In the genomic region with DNA sequence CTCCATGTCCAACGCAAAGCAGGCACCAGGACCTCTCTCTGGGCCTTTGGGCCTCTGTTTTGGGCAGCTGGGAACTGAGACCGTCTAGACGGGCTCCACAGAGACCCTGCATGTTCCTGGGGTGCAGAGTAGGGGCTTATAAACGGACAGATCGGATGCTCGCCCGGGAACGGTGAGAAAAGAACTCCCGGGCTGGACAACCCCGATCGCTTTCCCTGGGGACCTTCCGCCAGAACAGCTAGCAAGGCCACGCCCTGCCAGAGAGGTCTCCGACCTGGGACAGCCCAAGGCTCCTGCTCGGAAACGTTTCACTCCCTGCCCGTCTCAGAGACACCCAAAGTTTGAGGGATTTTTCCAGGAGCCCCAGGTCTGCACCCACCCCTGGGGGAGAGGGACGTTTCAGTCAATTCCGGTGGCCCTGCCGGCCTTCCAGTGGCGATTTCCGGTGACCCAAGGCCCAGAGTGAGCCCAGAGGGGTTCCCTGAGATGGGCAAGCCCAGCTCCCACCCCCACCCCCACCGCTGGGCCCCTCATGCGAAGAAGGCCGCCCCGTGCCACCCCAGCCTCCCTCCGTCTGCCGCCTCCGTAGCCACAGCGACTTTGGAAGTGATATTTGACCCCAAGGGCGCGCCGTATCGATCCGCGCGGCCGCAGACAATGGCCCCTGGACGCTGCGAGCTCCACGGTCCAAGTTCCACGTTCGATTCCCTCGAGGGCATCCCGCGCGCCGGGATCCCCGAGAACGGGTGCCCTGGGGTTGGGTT, we compare ENCODE assay signal across 8 cellular contexts. TPM values are rescaled to one million over a fixed set of nuclear protein-coding genes. Genes with fewer than 3 reads are reported as not detected.
A peak's percentile ranks its signal among the peaks of the same experiment; 100 is the strongest.
DNase-seq lines count a peak whose midpoint lies in the region; ATAC-seq and TF ChIP-seq lines count a peak whose summit lies in the region.

No MANE protein-coding gene starts in this region.

- peaks cover 5% of the 10 kb centered on the region for H3K27me3 Mint-ChIP-seq in HFFc6 (ENCODE audit: insufficient read depth)

- no peak for TF ChIP-seq POLR2A in spleen (IDR thresholded peaks at IDR 0.05)

- intact Hi-C loops in spleen (cut with DNase I; ENCODE audit: low total_unique reads), result no loop called here

- H3K27me3 ChIP-seq in spleen (replicated peaks in 1 of 7), result peaks cover 0 to 18% (median 0%) of the 10 kb centered on the region in 7 donors

- peak overlapping the region; percentile 79 for H3K4me3 ChIP-seq in astrocyte of the cerebellum (ENCODE audit: low read depth, low read length)
- peak overlapping the region; percentile 51 to 93 (median 66) for H3K4me3 ChIP-seq in spleen

- 0 out of 2 replicates have a peak, but pooled peaks cover 9% of the 10 kb centered on the region for H3K36me3 Mint-ChIP-seq in HFFc6 (ENCODE audit: low read depth)

- no peak for TF ChIP-seq CTCF in HFFc6 (IDR thresholded peaks at IDR 0.05)
- TF ChIP-seq CTCF in astrocyte of the cerebellum (IDR thresholded peaks at IDR 0.05; ENCODE audit: low read depth, low read length, missing control alignments), result no peak
- no peak for TF ChIP-seq CTCF in spleen (IDR thresholded peaks at IDR 0.05 in 8 of 11, conservative IDR thresholded peaks at IDR 0.05 in 3 of 11)

- no peaks in the 10 kb centered on the region for H3K9me3 Mint-ChIP-seq in HFFc6

- no peaks in the 10 kb centered on the region for H3K9me3 ChIP-seq in spleen

- H3K36me3 ChIP-seq in spleen, result peaks cover 0 to 12% (median 0%) of the 10 kb centered on the region in 6 donors

- H3K4me3 Mint-ChIP-seq in HFFc6, result peak overlapping the region; percentile 95

- H3K27ac Mint-ChIP-seq in HFFc6, result peak overlapping the region; percentile 84

- ATAC-seq in HG02678 (IDR thresholded peaks at IDR 0.05; ENCODE audit: unreplicated experiment) (no peak), GM19395 (IDR thresholded peaks at IDR 0.05; ENCODE audit: unreplicated experiment) (no peak), HG03097 (IDR thresholded peaks at IDR 0.05; ENCODE audit: low FRiP score, unreplicated experiment) (no peak)

- 33 to 65% (median 53%) methylated on average over 20 to 50 of the region's 50 CpGs for WGBS in spleen, 5 donors

- peaks cover 10 to 55% (median 36%) of the 10 kb centered on the region in 6 donors for H3K4me1 ChIP-seq in spleen

- H3K27ac ChIP-seq in spleen, result peak overlapping the region; percentile 42 to 84 (median 68)

- in situ Hi-C loops in astrocyte of the cerebellum (cut with HindIII; ENCODE audit: low sequenced_read_pairs), result loop anchor here (10.0 kb wide), 1 partner anchor 79 kb away; no protein-coding TSS in a partner anchor

- H3K4me1 Mint-ChIP-seq in HFFc6 (ENCODE audit: low read depth), result peaks cover 45% of the 10 kb centered on the region

- peak; percentile 71 for DNase-seq in AG08396 (ENCODE audit: low spot score)
- DNase-seq in HFFc6, result peak; percentile 40
- no peak for DNase-seq in astrocyte of the cerebellum (ENCODE audit: low read depth)
- DNase-seq in iPS-NIHi7 (ENCODE audit: extremely low spot score), result peak; percentile 46
- no peak for DNase-seq in spleen

RNA-seq across cellular contexts. Expression of a gene that starts 1.7 kb away (rescaled TPM):
- 10 to 100 TPM; 46.1 to 61.9 (median 49.3) TPM for total RNA-seq in HFFc6 (2021; fragmentation: NEBNext Ultra II Directional; extraction: Animal tissue kit (Norgen Biotek cat#: 25700))
- total RNA-seq in spleen, result 10 to 100 TPM; 11.6 to 15.0 (median 14.5) TPM
- 10 to 100 TPM in 1 of 3 donors, 1 to 10 TPM in 2; 6.6 to 11.9 (median 7.8) TPM for polyA plus RNA-seq in spleen

RNA-seq across cellular contexts. Expression of a gene that starts 18.0 kb away (rescaled TPM):
- 10 to 100 TPM; 13.0 to 20.3 (median 17.4) TPM for total RNA-seq in HFFc6 (2021; fragmentation: NEBNext Ultra II Directional; extraction: Animal tissue kit (Norgen Biotek cat#: 25700))
- 10 to 100 TPM in 6 of 7 donors, 1 to 10 TPM in 1; 7.7 to 28.6 (median 25.4) TPM for total RNA-seq in spleen
- 10 to 100 TPM; 20.4 to 31.8 (median 24.3) TPM for polyA plus RNA-seq in spleen

RNA-seq across cellular contexts. Expression of a gene that starts 20.5 kb away (rescaled TPM):
- not detected for total RNA-seq in HFFc6 (2021; fragmentation: NEBNext Ultra II Directional; extraction: Animal tissue kit (Norgen Biotek cat#: 25700))
- 10 to 100 TPM in 2 of 7 donors, 1 to 10 TPM in 5; 4.4 to 16.6 (median 7.6) TPM for total RNA-seq in spleen
- 10 to 100 TPM in 2 of 3 donors, 1 to 10 TPM in 1; 3.1 to 16.6 (median 12.4) TPM for polyA plus RNA-seq in spleen

RNA-seq across cellular contexts. Expression of a gene that starts 23.2 kb away (rescaled TPM):
- total RNA-seq in HFFc6 (2021; fragmentation: NEBNext Ultra II Directional; extraction: Animal tissue kit (Norgen Biotek cat#: 25700)), result 100 to 1,000 TPM; 105 to 128 (median 120) TPM
- total RNA-seq in spleen, result 10 to 100 TPM; 61.7 to 84.3 (median 71.3) TPM
- 100 to 1,000 TPM in 2 of 3 donors, 10 to 100 TPM in 1; 74.8 to 133 (median 114) TPM for polyA plus RNA-seq in spleen

RNA-seq across cellular contexts. Expression of a gene that starts 28.9 kb away (rescaled TPM):
- total RNA-seq in HFFc6 (2021; fragmentation: NEBNext Ultra II Directional; extraction: Animal tissue kit (Norgen Biotek cat#: 25700)), result 10 to 100 TPM; 23.5 to 29.3 (median 25.7) TPM
- 10 to 100 TPM; 17.2 to 30.4 (median 25.9) TPM for total RNA-seq in spleen
- polyA plus RNA-seq in spleen, result 10 to 100 TPM; 65.1 to 74.4 (median 65.4) TPM

Comparison
In these comparisons a context has a peak if more than half of its experiments do, and no peak if none do; other contexts are left out.
1. DNase-seq: peak in AG08396 (single experiment), HFFc6 (single experiment) and iPS-NIHi7 (single experiment); none in astrocyte of the cerebellum (single experiment) and spleen (single experiment).
2. RNA of a gene that starts 20.5 kb away (total RNA-seq): 4.4 to 16.6 TPM in spleen; not detected in HFFc6; every median in the first group is over 4 times any median in the second.